ENCODE assay signal across 14 cellular contexts in genomic region chr1:13798120-13798519, GRCh38.
DNase-seq lines count a peak whose midpoint lies in the region; ATAC-seq and TF ChIP-seq lines count a peak whose summit lies in the region.
"Had no signal": no experiment of that assay in that cellular context is flagged by ENCODE, and none has a peak within 500 bp of the region (broad histone marks: within the 10 kb centered on the region; RNA-seq: fewer than 3 reads in every experiment).

No MANE protein-coding gene starts in this region.

- H3K36me3 ChIP-seq in OCI-LY3 (replicated peaks; ENCODE audit: low read depth, low read length) (peaks cover 36% of the 10 kb centered on the region), endodermal cell (ENCODE audit: control insufficient read depth, insufficient read depth, low read length) (no peaks in the 10 kb centered on the region)

- no peak overlapping the region for H2AFZ ChIP-seq in OCI-LY3 (ENCODE audit: low read depth, low read length)

- H3K4me3 Mint-ChIP-seq in activated naive CD8-positive, alpha-beta T cell: no peak overlapping the region
- no peak overlapping the region for H3K4me3 Mint-ChIP-seq in activated naive CD8-positive, alpha-beta T cell treated with anti-CD3 and anti-CD28 coated beads, Interleukin-2, amount 50 U/mL, for 24 hours
- no peak overlapping the region for H3K4me3 Mint-ChIP-seq in endodermal cell
- H3K4me3 Mint-ChIP-seq in neural crest cell: no peak overlapping the region
- H3K4me3 Mint-ChIP-seq: HFFc6 had no signal

- peak overlapping the region; percentile 72 for H3K27ac Mint-ChIP-seq in activated naive CD8-positive, alpha-beta T cell
- no peak overlapping the region for H3K27ac Mint-ChIP-seq in activated naive CD8-positive, alpha-beta T cell treated with anti-CD3 and anti-CD28 coated beads, Interleukin-2, amount 50 U/mL, for 24 hours
- H3K27ac Mint-ChIP-seq in endodermal cell: peak overlapping the region; percentile 48
- peak overlapping the region; percentile 50 for H3K27ac Mint-ChIP-seq in neural crest cell (ENCODE audit: unreplicated experiment)
- H3K27ac Mint-ChIP-seq: HFFc6 had no signal

- H3K4me1 ChIP-seq in OCI-LY3 (ENCODE audit: low read length): peaks cover 53% of the 10 kb centered on the region
- H3K4me1 ChIP-seq in endodermal cell (ENCODE audit: control insufficient read depth, insufficient read depth, low read length): no peaks in the 10 kb centered on the region

- no peaks in the 10 kb centered on the region for H3K9me3 Mint-ChIP-seq in activated naive CD8-positive, alpha-beta T cell (ENCODE audit: low read depth)
- H3K9me3 Mint-ChIP-seq in activated naive CD8-positive, alpha-beta T cell treated with anti-CD3 and anti-CD28 coated beads, Interleukin-2, amount 50 U/mL, for 24 hours: no peaks in the 10 kb centered on the region
- H3K9me3 Mint-ChIP-seq in endodermal cell: no peaks in the 10 kb centered on the region
- H3K9me3 Mint-ChIP-seq in neural crest cell: no peaks in the 10 kb centered on the region
- H3K9me3 Mint-ChIP-seq: HFFc6 had no signal

- H3K27ac ChIP-seq in OCI-LY3 (ENCODE audit: low read length) (peak overlapping the region; percentile 64), endodermal cell (ENCODE audit: low read depth, low read length) (no peak overlapping the region)

- H3K36me3 Mint-ChIP-seq in activated naive CD8-positive, alpha-beta T cell: peaks cover 11% of the 10 kb centered on the region
- peaks cover 26% of the 10 kb centered on the region for H3K36me3 Mint-ChIP-seq in activated naive CD8-positive, alpha-beta T cell treated with anti-CD3 and anti-CD28 coated beads, Interleukin-2, amount 50 U/mL, for 24 hours (ENCODE audit: low read depth)
- peaks cover 11% of the 10 kb centered on the region for H3K36me3 Mint-ChIP-seq in endodermal cell (ENCODE audit: low read depth)
- peaks cover 11% of the 10 kb centered on the region for H3K36me3 Mint-ChIP-seq in neural crest cell (ENCODE audit: low read depth)

- 90 to 95% methylated on average over 3 to 5 of the region's 5 CpGs for WGBS in endodermal cell (ENCODE audit: insufficient coverage in 1 of 2, insufficient read length in 1 of 2), 2 experiments

- H3K9me3 ChIP-seq in OCI-LY3 (ENCODE audit: insufficient read depth, low read length) (no peaks in the 10 kb centered on the region), endodermal cell (ENCODE audit: control insufficient read depth, low read length) (no peaks in the 10 kb centered on the region)

- H3K27me3 ChIP-seq in OCI-LY3 (ENCODE audit: low read depth, low read length): no peaks in the 10 kb centered on the region
- H3K27me3 ChIP-seq in endodermal cell (ENCODE audit: control insufficient read depth, insufficient read depth, low read length, poor library complexity, severe bottlenecking): no peaks in the 10 kb centered on the region

- peaks cover 54% of the 10 kb centered on the region for H3K4me1 Mint-ChIP-seq in activated naive CD8-positive, alpha-beta T cell (ENCODE audit: low read depth)
- H3K4me1 Mint-ChIP-seq in activated naive CD8-positive, alpha-beta T cell treated with anti-CD3 and anti-CD28 coated beads, Interleukin-2, amount 50 U/mL, for 24 hours: peaks cover 50% of the 10 kb centered on the region
- H3K4me1 Mint-ChIP-seq in endodermal cell (peaks cover 15% of the 10 kb centered on the region), neural crest cell (peaks cover 8% of the 10 kb centered on the region)

- TF ChIP-seq CTCF in OCI-LY3 (IDR thresholded peaks at IDR 0.05; ENCODE audit: low read depth, low read length): no peak
- TF ChIP-seq CTCF in endodermal cell (conservative IDR thresholded peaks at IDR 0.05): no peak
- no peak for TF ChIP-seq CTCF in neural crest cell (conservative IDR thresholded peaks at IDR 0.05)

- no peak for ATAC-seq in activated naive CD8-positive, alpha-beta T cell treated with anti-CD3 and anti-CD28 coated beads, Interleukin-2, amount 50 U/mL, for 24 hours
- no peak for ATAC-seq in HG02623 (IDR thresholded peaks at IDR 0.05; ENCODE audit: unreplicated experiment)

- H3K4me3 ChIP-seq in OCI-LY3 (ENCODE audit: low read length): no peak overlapping the region
- H3K4me3 ChIP-seq in endodermal cell (ENCODE audit: low read length): no peak overlapping the region

- H3K27me3 Mint-ChIP-seq in activated naive CD8-positive, alpha-beta T cell: no peaks in the 10 kb centered on the region
- no peaks in the 10 kb centered on the region for H3K27me3 Mint-ChIP-seq in activated naive CD8-positive, alpha-beta T cell treated with anti-CD3 and anti-CD28 coated beads, Interleukin-2, amount 50 U/mL, for 24 hours
- no peaks in the 10 kb centered on the region for H3K27me3 Mint-ChIP-seq in endodermal cell (ENCODE audit: insufficient read depth)
- no peaks in the 10 kb centered on the region for H3K27me3 Mint-ChIP-seq in neural crest cell (ENCODE audit: low read depth)

- H3K9ac ChIP-seq in OCI-LY3 (ENCODE audit: low read length) (no peak overlapping the region), endodermal cell (ENCODE audit: extremely low read depth, low read length, poor library complexity, severe bottlenecking) (no peak overlapping the region)

- peaks cover 99% of the 10 kb centered on the region for H4K20me1 ChIP-seq in OCI-LY3 (ENCODE audit: insufficient read depth, low read length)

- peaks cover 79% of the 10 kb centered on the region for H3K79me2 ChIP-seq in OCI-LY3 (ENCODE audit: low read length)

- H3K4me2 ChIP-seq in OCI-LY3 (ENCODE audit: low read length): peak overlapping the region; percentile 57; the same call in 1 of the 2 replicates

- DNase-seq in activated naive CD8-positive, alpha-beta T cell treated with anti-CD3 and anti-CD28 coated beads, Interleukin-2, amount 50 U/mL, for 24 hours: no peak
- DNase-seq in endodermal cell: no peak
- no peak for DNase-seq in neural crest cell (ENCODE audit: low read depth, low spot score)
- DNase-seq in activated gamma-delta T cell (lab: John Stamatoyannopoulos, UW): no peak
- DNase-seq in DMS53 treated with DMSO at 0.1 percent for 48 hours (lab: John Stamatoyannopoulos, UW; ENCODE audit: unreplicated experiment): no peak
- DNase-seq: DMS153, HFFc6, KBM-7, NCI-H1048, NCI-H1436 treated with DMSO at 0.1 percent for 48 hours, SHP77 treated with DMSO at 0.1 percent for 48 hours had no signal
